ENCODE assay signal across 10 cellular contexts in genomic region chr19:10087296-10088061, GRCh38. TPM values are rescaled to one million over a fixed set of nuclear protein-coding genes. Genes with fewer than 3 reads are reported as not detected.
A peak's percentile ranks its signal among the peaks of the same experiment; 100 is the strongest.
DNase-seq lines count a peak whose midpoint lies in the region; ATAC-seq and TF ChIP-seq lines count a peak whose summit lies in the region.
"Had no signal": no experiment of that assay in that cellular context is flagged by ENCODE, and none has a peak within 500 bp of the region (broad histone marks: within the 10 kb centered on the region; RNA-seq: fewer than 3 reads in every experiment).

No MANE protein-coding gene starts in this region.

- DNase-seq in AG10803 (ENCODE audit: low read depth) = no peak
- DNase-seq in HFFc6 = no peak
- DNase-seq in MCF 10A (ENCODE audit: unreplicated experiment) = no peak
- no peak for DNase-seq in naive B cell
- no peak for DNase-seq in NCI-H187 (lab: John Stamatoyannopoulos, UW)
- DNase-seq in SW480 (ENCODE audit: low spot score) = no peak
- DNase-seq: GF-D8, NCI-H526 treated with DMSO at 0.1 percent for 48 hours had no signal

- no peaks in the 10 kb centered on the region for H3K4me1 Mint-ChIP-seq in HFFc6 (ENCODE audit: low read depth)
- peaks cover 6% of the 10 kb centered on the region for H3K4me1 Mint-ChIP-seq in MCF 10A (ENCODE audit: insufficient read depth, unreplicated experiment)
- H3K4me1 Mint-ChIP-seq in naive B cell = peaks cover 18 to 30% (median 25%) of the 10 kb centered on the region in 3 donors

- peak overlapping the region; percentile 85; the same call in 1 of the 2 replicates for H3K4me3 Mint-ChIP-seq in HFFc6
- peak overlapping the region; percentile 85 for H3K4me3 Mint-ChIP-seq in MCF 10A (ENCODE audit: unreplicated experiment)
- H3K4me3 Mint-ChIP-seq in naive B cell = peak overlapping the region; percentile 71 to 94 (median 88)

- TF ChIP-seq CTCF in AG10803 (conservative IDR thresholded peaks at IDR 0.05; ENCODE audit: low read length) = no peak
- TF ChIP-seq CTCF in HFFc6 (IDR thresholded peaks at IDR 0.05) = no peak
- TF ChIP-seq CTCF in MCF 10A (IDR thresholded peaks at IDR 0.05; ENCODE audit: unreplicated experiment) = no peak

- POLR2A ChIA-PET in MCF 10A (lab: Yijun Ruan, JAX) = no interaction called here

- H3K27me3 Mint-ChIP-seq in HFFc6 (ENCODE audit: insufficient read depth) (peaks cover 4% of the 10 kb centered on the region), MCF 10A (ENCODE audit: insufficient read depth, unreplicated experiment) (no peaks in the 10 kb centered on the region), naive B cell (no peaks in the 10 kb centered on the region)

- peaks cover 11% of the 10 kb centered on the region for H3K36me3 Mint-ChIP-seq in HFFc6 (ENCODE audit: low read depth)
- peaks cover 12% of the 10 kb centered on the region for H3K36me3 Mint-ChIP-seq in MCF 10A (ENCODE audit: insufficient read depth, unreplicated experiment)
- peaks cover 5 to 10% of the 10 kb centered on the region in 2 donors for H3K36me3 Mint-ChIP-seq in naive B cell

- ATAC-seq in naive B cell (ENCODE audit: low read depth in 2 of 2) (no peak), HG03342 (IDR thresholded peaks at IDR 0.05; ENCODE audit: unreplicated experiment) (no peak), GM18498 (IDR thresholded peaks at IDR 0.05; ENCODE audit: unreplicated experiment) (no peak)

- H3K9me3 Mint-ChIP-seq in HFFc6 = no peaks in the 10 kb centered on the region
- no peaks in the 10 kb centered on the region for H3K9me3 Mint-ChIP-seq in MCF 10A (ENCODE audit: unreplicated experiment)
- H3K9me3 Mint-ChIP-seq in naive B cell = peaks cover 0 to 2% (median 0%) of the 10 kb centered on the region in 7 donors

- BruUV-seq in MCF 10A (replicated peaks; lab: Mats Ljungman, UMichigan) = no TSS peak

- intact Hi-C loops in MCF 10A (cut with micrococcal nuclease) = no loop called here

- H3K27ac Mint-ChIP-seq in HFFc6 = no peak overlapping the region
- H3K27ac Mint-ChIP-seq in MCF 10A (ENCODE audit: low read depth, unreplicated experiment) = no peak overlapping the region
- peak overlapping the region in 2 of 6 donors; percentile 5 to 79 for H3K27ac Mint-ChIP-seq in naive B cell

- H3K4me3 ChIP-seq in AG10803 (ENCODE audit: low read length) = peak overlapping the region; percentile 90

- CTCF ChIA-PET in MCF 10A (lab: Yijun Ruan, JAX) = no interaction called here

RNA-seq across cellular contexts. Expression of gene SHFL, which starts 1.4 kb away (rescaled TPM):
- total RNA-seq in HFFc6 (2021; fragmentation: NEBNext Ultra II Directional; extraction: Animal tissue kit (Norgen Biotek cat#: 25700)) = 10 to 100 TPM; 16.9 to 26.2 (median 21.1) TPM
- 11.9 and 17.6 TPM in 2 replicates for total RNA-seq in MCF 10A (2022)
- polyA plus RNA-seq in naive B cell (ENCODE audit: low read depth in 6 of 6) = 10 to 100 TPM; 14.7 to 37.0 (median 23.8) TPM

RNA-seq across cellular contexts. Expression of gene ANGPTL6, which starts 15.0 kb away (rescaled TPM):
- total RNA-seq in HFFc6 (2021; fragmentation: NEBNext Ultra II Directional; extraction: Animal tissue kit (Norgen Biotek cat#: 25700)) = under 1 TPM in 2 of 6 experiments, not detected in 4; 0.09 to 0.15 TPM
- 0.44 TPM in 1 of 2 replicates, not detected in the other for total RNA-seq in MCF 10A (2022)
- polyA plus RNA-seq in naive B cell (ENCODE audit: low read depth in 6 of 6) = 1 to 10 TPM in 1 of 6 donors, under 1 TPM in 3, not detected in 2; 0.39 to 1.1 (median 0.65) TPM

RNA-seq across cellular contexts. Expression of gene PPAN, which starts 18.7 kb away (rescaled TPM):
- total RNA-seq in HFFc6 (2021; fragmentation: NEBNext Ultra II Directional; extraction: Animal tissue kit (Norgen Biotek cat#: 25700)) = 10 to 100 TPM; 36.4 to 42.2 (median 41.0) TPM
- 95.0 and 123 TPM in 2 replicates for total RNA-seq in MCF 10A (2022)
- polyA plus RNA-seq in naive B cell (ENCODE audit: low read depth in 6 of 6) = 10 to 100 TPM in 5 of 6 donors, 1 to 10 TPM in 1; 7.8 to 30.7 (median 15.1) TPM

RNA-seq across cellular contexts. Expression of gene P2RY11, which starts 24.0 kb away (rescaled TPM):
- total RNA-seq in HFFc6 (2021; fragmentation: NEBNext Ultra II Directional; extraction: Animal tissue kit (Norgen Biotek cat#: 25700)) = 1 to 10 TPM; 4.5 to 9.9 (median 5.4) TPM
- total RNA-seq in MCF 10A (2022) = 36.1 and 43.1 TPM in 2 replicates
- polyA plus RNA-seq in naive B cell (ENCODE audit: low read depth in 6 of 6) = 1 to 10 TPM in 3 of 6 donors, under 1 TPM in 3; 0.69 to 1.2 (median 0.92) TPM

RNA-seq across cellular contexts. Expression of gene EIF3G, which starts 32.2 kb away (rescaled TPM):
- total RNA-seq in HFFc6 (2021; fragmentation: NEBNext Ultra II Directional; extraction: Animal tissue kit (Norgen Biotek cat#: 25700)) = 100 to 1,000 TPM; 261 to 303 (median 279) TPM
- total RNA-seq in MCF 10A (2022) = 224 and 249 TPM in 2 replicates
- polyA plus RNA-seq in naive B cell (ENCODE audit: low read depth in 6 of 6) = 100 to 1,000 TPM; 141 to 177 (median 159) TPM
